27 cellular contexts compared by ENCODE assay signal in genomic region chr17:80065478-80066170, GRCh38. TPM values are rescaled to one million over a fixed set of nuclear protein-coding genes. Genes with fewer than 3 reads are reported as not detected.
DNase-seq lines count a peak whose midpoint lies in the region.
"Had no signal": no experiment of that assay in that cellular context is flagged by ENCODE, and none has a peak within 500 bp of the region (broad histone marks: within the 10 kb centered on the region; RNA-seq: fewer than 3 reads in every experiment).

No MANE protein-coding gene starts in this region.

- H3K9ac ChIP-seq in mesenchymal stem cell (ENCODE audit: low read length) = no peak overlapping the region
- no peak overlapping the region for H3K9ac ChIP-seq in trophoblast cell (ENCODE audit: low read length)
- H3K9ac ChIP-seq: BLaER1, parathyroid adenoma had no signal

- H4K91ac ChIP-seq in mesenchymal stem cell (ENCODE audit: low read length) (no peak overlapping the region), trophoblast cell (ENCODE audit: low read depth, low read length) (no peak overlapping the region)

- peak overlapping the region; percentile 73 for H2BK15ac ChIP-seq in mesenchymal stem cell (ENCODE audit: low read depth, poor library complexity, severe bottlenecking)

- H3K4me3 ChIP-seq in H7 (ENCODE audit: insufficient read depth, low read depth, low read length) (no peak overlapping the region), mesenchymal stem cell (ENCODE audit: insufficient read depth in 1 of 2, low read depth in 1 of 2, low read length in 2 of 2) (no peak overlapping the region), trophoblast cell (ENCODE audit: low read depth, low read length) (no peak overlapping the region)
- H3K4me3 ChIP-seq: adrenal gland, BLaER1, GM12878, heart left ventricle, left ventricle myocardium inferior, thyroid gland had no signal

- H4K12ac ChIP-seq in trophoblast cell (ENCODE audit: low read depth, low read length) = no peak overlapping the region

- H2AFZ ChIP-seq in mesenchymal stem cell (ENCODE audit: low read depth, low read length) = no peak overlapping the region
- no peak overlapping the region for H2AFZ ChIP-seq in trophoblast cell (ENCODE audit: insufficient read depth, low read length, poor library complexity)
- H2AFZ ChIP-seq: parathyroid adenoma had no signal

- H3K18ac ChIP-seq in mesenchymal stem cell (ENCODE audit: low read depth in 1 of 2, low read length in 2 of 2) (no peak overlapping the region), trophoblast cell (ENCODE audit: low read length) (no peak overlapping the region)

- H3K79me1 ChIP-seq in mesenchymal stem cell (replicated peaks; ENCODE audit: low read length, poor library complexity, severe bottlenecking) (no peaks in the 10 kb centered on the region), trophoblast cell (ENCODE audit: low read length) (no peaks in the 10 kb centered on the region)

- H3K4ac ChIP-seq in mesenchymal stem cell (ENCODE audit: low read depth in 1 of 2, low read length in 2 of 2) (no peak overlapping the region), trophoblast cell (ENCODE audit: low read depth, low read length) (no peak overlapping the region)

- H3K23ac ChIP-seq in mesenchymal stem cell (ENCODE audit: low read length in 2 of 2) (no peak overlapping the region), trophoblast cell (ENCODE audit: low read length) (no peak overlapping the region)

- H4K8ac ChIP-seq in mesenchymal stem cell (ENCODE audit: low read length) = no peak overlapping the region
- no peak overlapping the region for H4K8ac ChIP-seq in trophoblast cell (ENCODE audit: low read depth, low read length)

- H3K4me1 ChIP-seq in mesenchymal stem cell (ENCODE audit: control insufficient read depth, insufficient read depth, low read depth, low read length) (peaks cover 12% of the 10 kb centered on the region), trophoblast cell (ENCODE audit: control insufficient read depth in 1 of 2, insufficient read depth in 2 of 2, low read length in 2 of 2) (peaks cover 9 to 11% of the 10 kb centered on the region in 2 experiments)
- H3K4me1 ChIP-seq: BLaER1 had no signal

- H2BK12ac ChIP-seq in mesenchymal stem cell (ENCODE audit: low read length in 2 of 2) (peak overlapping the region; percentile 0 to 55), trophoblast cell (ENCODE audit: low read length) (no peak overlapping the region)

- H2BK120ac ChIP-seq in mesenchymal stem cell (ENCODE audit: low read depth, low read length) (no peak overlapping the region), trophoblast cell (ENCODE audit: insufficient read depth, low read length, poor library complexity) (no peak overlapping the region)

- H3K4me2 ChIP-seq in mesenchymal stem cell (ENCODE audit: low read length, poor library complexity, severe bottlenecking) = no peak overlapping the region
- no peak overlapping the region for H3K4me2 ChIP-seq in trophoblast cell (ENCODE audit: low read length)
- H3K4me2 ChIP-seq: BLaER1 had no signal

- no peak overlapping the region for H2BK5ac ChIP-seq in mesenchymal stem cell (ENCODE audit: low read depth, low read length, poor library complexity, severe bottlenecking)
- no peak overlapping the region for H2BK5ac ChIP-seq in trophoblast cell (ENCODE audit: low read depth, low read length, poor library complexity)

- DNase-seq in H7 = peak; percentile 86
- DNase-seq in mesenchymal stem cell = no peak
- DNase-seq in trophoblast cell = no peak
- no peak for DNase-seq in activated naive CD4-positive, alpha-beta T cell treated with anti-CD3 and anti-CD28 coated beads, Interleukin-2, amount 50 U/mL, for 16 hours
- DNase-seq in ecto neural progenitor cell (ENCODE audit: low spot score) = no peak
- DNase-seq: activated CD4-positive, alpha-beta T cell treated with anti-CD3 and anti-CD28 coated beads for 36 hours; activated naive CD4-positive, alpha-beta T cell; activated T-cell treated with anti-CD3 and anti-CD28 coated beads, Interleukin-2, amount 50 U/mL, for 24 hours; adrenal gland; brain microvascular endothelial cell; COR-L47; DND-41; effector CD8-positive, alpha-beta T cell; erythroblast; heart left ventricle; left ventricle myocardium inferior; NCI-H1105 treated with DMSO at 0.1 percent for 48 hours; NCI-H2081 treated with DMSO at 0.1 percent for 48 hours; NCI-H774; stimulated activated CD4-positive, alpha-beta T cell treated with anti-CD3 and anti-CD28 coated beads, Interleukin-15, amount 100 ng/mL, for 24 hours; stimulated activated naive CD8-positive, alpha-beta T cell treated with anti-CD3 and anti-CD28 coated beads, Interleukin-15, amount 100 ng/mL, for 72 hours; thyroid gland had no signal

- H3K79me2 ChIP-seq in trophoblast cell (ENCODE audit: control insufficient read depth, insufficient read depth, low read length, poor library complexity) = no peaks in the 10 kb centered on the region
- H3K79me2 ChIP-seq: parathyroid adenoma had no signal

- no peaks in the 10 kb centered on the region for H3K36me3 ChIP-seq in H7 (replicated peaks; ENCODE audit: control insufficient read depth, insufficient read depth, low read length)
- no peaks in the 10 kb centered on the region for H3K36me3 ChIP-seq in mesenchymal stem cell (ENCODE audit: control insufficient read depth in 1 of 2, insufficient read depth in 2 of 2, low read depth in 1 of 2, low read length in 2 of 2)
- H3K36me3 ChIP-seq in trophoblast cell (ENCODE audit: control insufficient read depth in 1 of 2, insufficient read depth in 2 of 2, low read length in 2 of 2) = no peaks in the 10 kb centered on the region
- H3K36me3 ChIP-seq: adrenal gland, BLaER1, brain microvascular endothelial cell, heart left ventricle, left ventricle myocardium inferior, thyroid gland had no signal

- no peaks in the 10 kb centered on the region for H3K9me3 ChIP-seq in mesenchymal stem cell (ENCODE audit: control insufficient read depth, low read length)
- H3K9me3 ChIP-seq in trophoblast cell (ENCODE audit: insufficient read depth, low read depth, low read length) = no peaks in the 10 kb centered on the region
- H3K9me3 ChIP-seq: adrenal gland, BLaER1, heart left ventricle, left ventricle myocardium inferior, thyroid gland had no signal

- no peak overlapping the region for H2AK5ac ChIP-seq in mesenchymal stem cell (ENCODE audit: low read length, severe bottlenecking)
- no peak overlapping the region for H2AK5ac ChIP-seq in trophoblast cell (ENCODE audit: low read length)

- 88% methylated on average over 32 of the region's 32 CpGs for WGBS in mesenchymal stem cell
- WGBS in trophoblast cell (ENCODE audit: extremely low coverage, insufficient coverage, insufficient read length) = no CpG with 5 or more reads among the region's 32 CpGs

- H3K27me3 ChIP-seq in H7 (ENCODE audit: control insufficient read depth, insufficient read depth, low read length) (no peaks in the 10 kb centered on the region), mesenchymal stem cell (ENCODE audit: control insufficient read depth in 1 of 2, insufficient read depth in 1 of 2, low read length in 2 of 2) (no peaks in the 10 kb centered on the region), trophoblast cell (ENCODE audit: insufficient read depth, low read length) (no peaks in the 10 kb centered on the region)
- H3K27me3 ChIP-seq: adrenal gland, BLaER1, brain microvascular endothelial cell, heart left ventricle, thyroid gland had no signal

- H3K27ac ChIP-seq in angular gyrus (ENCODE audit: low read depth, low read length) (peak overlapping the region; percentile 48), mesenchymal stem cell (ENCODE audit: low read length, poor library complexity, severe bottlenecking) (no peak overlapping the region), trophoblast cell (ENCODE audit: low read depth, low read length) (no peak overlapping the region)
- H3K27ac ChIP-seq: BLaER1, brain microvascular endothelial cell, heart left ventricle, left ventricle myocardium inferior, parathyroid adenoma, RWPE1, thyroid gland had no signal

- H3K14ac ChIP-seq in mesenchymal stem cell (ENCODE audit: low read length in 2 of 2) (no peak overlapping the region), trophoblast cell (ENCODE audit: low read length) (no peak overlapping the region)

RNA-seq across cellular contexts. Expression of gene CCDC40, which starts 29.2 kb away (rescaled TPM):
- 3.8 and 4.2 TPM in 2 replicates for total RNA-seq in H7 (2014; rRNA removed; shearing (Covaris generic))
- polyA plus RNA-seq in mesenchymal stem cell (2013, experiment 1 of 2) = 2.7 TPM
- polyA plus RNA-seq in mesenchymal stem cell (2013, experiment 2 of 2) = 2.8 TPM
- polyA plus RNA-seq in trophoblast cell (2013) = 1.3 TPM in 2 replicates

RNA-seq across cellular contexts. Expression of gene TBC1D16, which starts 30.0 kb away (rescaled TPM):
- total RNA-seq in H7 (2014; rRNA removed; shearing (Covaris generic)) = 81.8 and 95.8 TPM in 2 replicates
- 20.2 TPM for polyA plus RNA-seq in mesenchymal stem cell (2013, experiment 1 of 2)
- 20.1 TPM for polyA plus RNA-seq in mesenchymal stem cell (2013, experiment 2 of 2)
- 12.9 and 13.9 TPM in 2 replicates for polyA plus RNA-seq in trophoblast cell (2013)

RNA-seq across cellular contexts. Expression of gene GAA, which starts 35.8 kb away (rescaled TPM):
- 68.4 and 78.4 TPM in 2 replicates for total RNA-seq in H7 (2014; rRNA removed; shearing (Covaris generic))
- polyA plus RNA-seq in mesenchymal stem cell (2013, experiment 1 of 2) = 33.6 TPM
- polyA plus RNA-seq in mesenchymal stem cell (2013, experiment 2 of 2) = 33.3 TPM
- 38.1 and 40.0 TPM in 2 replicates for polyA plus RNA-seq in trophoblast cell (2013)
